In the genomic region with DNA sequence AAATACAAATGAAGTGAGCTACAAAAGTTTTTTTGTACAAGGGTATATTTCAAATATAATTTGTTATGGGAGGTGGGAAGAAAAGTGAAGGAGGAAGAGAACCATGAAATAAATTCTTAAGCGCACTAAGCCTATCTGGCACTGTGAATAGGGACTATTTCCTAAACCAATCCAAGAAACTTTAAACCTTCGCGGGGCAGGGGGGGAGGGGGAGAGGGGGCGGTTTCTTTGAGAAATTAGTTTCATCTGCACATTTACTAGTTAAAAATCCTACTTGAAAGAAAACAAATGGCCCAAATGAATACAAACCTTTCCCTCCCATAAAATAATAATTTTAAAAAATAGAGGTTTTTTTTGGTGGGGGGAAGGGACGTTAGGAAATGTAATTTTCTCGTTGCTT, we compare ENCODE assay signal across 9 cellular contexts. TPM values are rescaled to one million over a fixed set of nuclear protein-coding genes. Genes with fewer than 3 reads are reported as not detected.
DNase-seq lines count a peak whose midpoint lies in the region; ATAC-seq, FAIRE-seq and TF ChIP-seq lines count a peak whose summit lies in the region.
"Had no signal": no experiment of that assay in that cellular context is flagged by ENCODE, and none has a peak within 500 bp of the region (broad histone marks: within the 10 kb centered on the region; RNA-seq: fewer than 3 reads in every experiment).

No MANE protein-coding gene starts in this region.

- H3K27me3 ChIP-seq in HUES64 (ENCODE audit: insufficient read depth, low read length) (no peaks in the 10 kb centered on the region), K562 (ENCODE audit: control insufficient read depth in 2 of 2, insufficient read depth in 2 of 2, low read length in 2 of 2) (no peaks in the 10 kb centered on the region), right lobe of liver (no peaks in the 10 kb centered on the region)

- H3K4me1 ChIP-seq in HUES64 (ENCODE audit: insufficient read depth, low read length) (peaks cover 6% of the 10 kb centered on the region; the same call in 1 of the 2 replicates), K562 (replicated peaks in 1 of 2; ENCODE audit: control insufficient read depth in 2 of 2, insufficient read depth in 2 of 2, low read length in 2 of 2) (no peaks in the 10 kb centered on the region; a peak in 1 of 5 replicates), right lobe of liver (peaks cover 0 to 16% (median 1%) of the 10 kb centered on the region in 4 donors)

- 0% methylated on average over 1 of the region's 6 CpGs for WGBS in HUES64
- 0% methylated on average over 5 of the region's 6 CpGs for WGBS in K562 (ENCODE audit: insufficient coverage, low coverage, missing lambda C conversion rate)
- under 1% methylated on average over 6 of the region's 6 CpGs for WGBS in right lobe of liver (ENCODE audit: insufficient coverage, low coverage, low lambda C conversion rate, missing lambda C conversion rate)

- no peak for TF ChIP-seq RAD21 in K562 (CRISPR knock-in tag; conservative IDR thresholded peaks at IDR 0.05 in 1 of 2, IDR thresholded peaks at IDR 0.05 in 1 of 2)

- H3K79me2 ChIP-seq in K562 (ENCODE audit: control insufficient read depth, insufficient read depth, low read length) = peaks cover 28% of the 10 kb centered on the region

- H4K20me1 ChIP-seq in K562 (replicated peaks; ENCODE audit: control insufficient read depth, insufficient read depth, low read length) = no peaks in the 10 kb centered on the region

- H3K4me3 ChIP-seq in HUES64 (ENCODE audit: low read length) (peak overlapping the region; percentile 82), K562 (peak overlapping the region; percentile 55), right lobe of liver (peak overlapping the region; percentile 63 to 70 (median 67))

- H3K4me2 ChIP-seq in K562 (ENCODE audit: insufficient read depth, low read length) = peak overlapping the region; percentile 91

- peak; percentile 22 for DNase-seq in AG20443 (ENCODE audit: low spot score)
- DNase-seq in K562 (ENCODE audit: extremely low read depth in 1 of 4, low spot score in 3 of 4) = peak in 3 of 4 experiments; percentile 27 to 42 (median 40)
- no peak for DNase-seq in right lobe of liver
- peak; percentile 4 for DNase-seq in urothelium cell line (ENCODE audit: low spot score)
- DNase-seq in occipital lobe (lab: John Stamatoyannopoulos, UW) = no peak

- H3K9me1 ChIP-seq in K562 (ENCODE audit: control insufficient read depth, insufficient read depth, low read length) = no peaks in the 10 kb centered on the region

- peak overlapping the region; percentile 66 for H3K9ac ChIP-seq in HUES64 (ENCODE audit: low read depth, low read length)
- peak overlapping the region; percentile 71 to 84 for H3K9ac ChIP-seq in K562 (ENCODE audit: insufficient read depth in 1 of 2, low read depth in 2 of 2, low read length in 2 of 2)

- no peak for TF ChIP-seq EP300 in K562 (IDR thresholded peaks at IDR 0.05; ENCODE audit: low read length)

- peak overlapping the region; percentile 85 for H2AFZ ChIP-seq in K562 (ENCODE audit: low read depth, low read length)

- H3K9me3 ChIP-seq in HUES64 (ENCODE audit: insufficient read depth, low read depth, low read length) (no peaks in the 10 kb centered on the region), K562 (replicated peaks; ENCODE audit: control insufficient read depth, insufficient read depth, low read depth, low read length) (no peaks in the 10 kb centered on the region), right lobe of liver (no peaks in the 10 kb centered on the region)

- ATAC-seq in K562 (peak; percentile 63), right lobe of liver (peak; percentile 21 to 37 (median 32)), GM19023 (IDR thresholded peaks at IDR 0.05; ENCODE audit: unreplicated experiment) (no peak), GM19324 (IDR thresholded peaks at IDR 0.05; ENCODE audit: low FRiP score, unreplicated experiment) (no peak)

- intact Hi-C loops in K562 (cut with micrococcal nuclease) (loop anchor here (2.0 kb wide), 2 partner anchors 68 to 136 kb away; a partner anchor contains a TSS), right lobe of liver (cut with DNase I) (no loop called here)

- POLR2A ChIA-PET in K562 (lab: Yijun Ruan, JAX) = interaction anchor here (0.5 to 2.3 kb wide), 9 partner anchors 10 to 273 kb away, joined by 3 to 10 read pairs (median 4); a partner anchor contains a TSS

- in situ Hi-C loops in K562 (cut with MboI) = no loop called here

- no peak for TF ChIP-seq POLR2A in K562 (conservative IDR thresholded peaks at IDR 0.05)
- TF ChIP-seq POLR2A in right lobe of liver (IDR thresholded peaks at IDR 0.05) = no peak

- BruUV-seq in K562 (replicated peaks; lab: Mats Ljungman, UMichigan) = no TSS peak

- H3K27ac ChIP-seq in HUES64 (ENCODE audit: low read depth, low read length) (no peak overlapping the region), K562 (ENCODE audit: extremely low read depth, low read depth, low read length) (peak overlapping the region; percentile 65), right lobe of liver (peak overlapping the region in 2 of 3 donors; percentile 21 to 24)

- CTCF ChIA-PET in K562 (lab: Yijun Ruan, JAX; ENCODE audit: low intra/inter-chr PET ratio) = no interaction called here

- TF ChIP-seq CTCF in K562 (IDR thresholded peaks at IDR 0.05 in 2 of 3, conservative IDR thresholded peaks at IDR 0.05 in 1 of 3; ENCODE audit: insufficient read depth in 2 of 3, low read depth in 1 of 3, low read length in 3 of 3) (no peak), right lobe of liver (IDR thresholded peaks at IDR 0.05) (no peak)

- peaks cover 32% of the 10 kb centered on the region for H3K36me3 ChIP-seq in HUES64 (ENCODE audit: insufficient read depth, low read length)
- peaks cover 29% of the 10 kb centered on the region for H3K36me3 ChIP-seq in K562 (ENCODE audit: control insufficient read depth, insufficient read depth, low read length)
- peaks cover 0 to 26% (median 12%) of the 10 kb centered on the region in 4 donors for H3K36me3 ChIP-seq in right lobe of liver

- no peak for FAIRE-seq in K562 (lab: Jason Lieb, UNC)
- FAIRE-seq in urothelium cell line (lab: Jason Lieb, UNC) = no peak

TF ChIP-seq in K562, 482 proteins besides CTCF, POLR2A, EP300 and RAD21:
- no peak for TF ChIP-seq PML (IDR thresholded peaks at IDR 0.05; ENCODE audit: low read length)
- TF ChIP-seq KLF13 (tag; IDR thresholded peaks at IDR 0.05; ENCODE audit: borderline replicate concordance, low read depth) = no peak
- peak; percentile 3 for TF ChIP-seq SAP30 (IDR thresholded peaks at IDR 0.05; ENCODE audit: borderline replicate concordance, insufficient read depth, low read depth, low read length, poor library complexity, severe bottlenecking)
- no peak for TF ChIP-seq HMG20A (CRISPR knock-in tag; conservative IDR thresholded peaks at IDR 0.05)
- no peak for TF ChIP-seq CBFA2T3 (IDR thresholded peaks at IDR 0.05)
- peak; percentile 39; the same call in 1 of the 2 replicates for TF ChIP-seq ZNF444 (CRISPR knock-in tag; IDR thresholded peaks at IDR 0.05)
- no peak for TF ChIP-seq IFI16 (CRISPR knock-in tag; IDR thresholded peaks at IDR 0.05)
- no peak for TF ChIP-seq HNRNPK (IDR thresholded peaks at IDR 0.05; ENCODE audit: low read depth, low read length, poor library complexity, severe bottlenecking)

RNA-seq across cellular contexts. Expression of a gene that starts 0.4 kb away (rescaled TPM):
- polyA plus RNA-seq in HUES64 (2013, experiment 1 of 2) = 34.9 TPM
- polyA plus RNA-seq in HUES64 (2013, experiment 2 of 2) = 35.4 TPM
- 15.8 and 40.1 TPM in 2 replicates for total RNA-seq in K562 (2011; cell fraction: chromatin; rRNA removed; ENCODE audit: low replicate concordance)
- total RNA-seq in K562 (2011; cell fraction: nucleolus; rRNA removed) = 11.8 and 12.5 TPM in 2 replicates
- 16.7 and 23.1 TPM in 2 replicates for total RNA-seq in K562 (2011; cell fraction: nucleoplasm; rRNA removed)
- total RNA-seq in K562 (2014; rRNA removed) (8.1 and 8.8 TPM in 2 replicates), K562 (2014; rRNA removed; fragmentation: Illumina TruSeq; extraction: Trizol) (25.3 and 30.3 TPM in 2 replicates), K562 (2015; rRNA removed; fragmentation: Illumina TruSeq; extraction: Trizol) (19.4 and 21.2 TPM in 2 replicates), K562 (2021) (21.3 and 21.4 TPM in 2 replicates), right lobe of liver (10 to 100 TPM in 4 of 6 experiments, 1 to 10 TPM in 2; 4.1 to 15.3 (median 11.2) TPM), occipital lobe (5.8 TPM)
- polyA plus RNA-seq in K562 (2011; rRNA removed) (37.5 and 42.1 TPM in 2 replicates), K562 (2014; fragmentation: Illumina TruSeq; extraction: Trizol) (26.8 and 29.7 TPM in 2 replicates), K562 (2014; fragmentation: Nextera tagmentation; extraction: Ambion mirVana) (10 to 100 TPM; 16.8 to 21.9 TPM), K562 (2014; rRNA removed) (18.6 and 21.6 TPM in 2 replicates)
- 11.7 and 20.0 TPM in 2 replicates for polyA plus RNA-seq in K562 (2011; cell fraction: cytosol; rRNA removed)
- 7.3 and 9.5 TPM in 2 replicates for polyA plus RNA-seq in K562 (2011; cell fraction: nucleus; rRNA removed)
- 26.5 and 34.6 TPM in 2 replicates for polyA plus RNA-seq in K562 (2012)
- 69.1 and 75.4 TPM in 2 replicates for polyA minus RNA-seq in K562 (2011; rRNA and poly(A)+ RNA removed)
- polyA minus RNA-seq in K562 (2011; cell fraction: cytosol; rRNA and poly(A)+ RNA removed) = 23.8 and 27.6 TPM in 2 replicates
- polyA minus RNA-seq in K562 (2011; cell fraction: nucleus; rRNA and poly(A)+ RNA removed) = 6.1 and 16.4 TPM in 2 replicates

RNA-seq across cellular contexts. Expression of a gene that starts 24.1 kb away (rescaled TPM):
- not detected for polyA plus RNA-seq in HUES64 (2013, experiment 1 of 2)
- polyA plus RNA-seq in HUES64 (2013, experiment 2 of 2) = not detected
- not detected in 2 replicates for total RNA-seq in K562 (2011; cell fraction: chromatin; rRNA removed; ENCODE audit: low replicate concordance)
- total RNA-seq in K562 (2011; cell fraction: nucleolus; rRNA removed) = not detected in 2 replicates
- not detected in 2 replicates for total RNA-seq in K562 (2011; cell fraction: nucleoplasm; rRNA removed)
- total RNA-seq in K562 (2014; rRNA removed) = not detected in 2 replicates
- not detected in 2 replicates for total RNA-seq in K562 (2014; rRNA removed; fragmentation: Illumina TruSeq; extraction: Trizol)
- total RNA-seq in K562 (2015; rRNA removed; fragmentation: Illumina TruSeq; extraction: Trizol) = not detected in 2 replicates
- not detected in 2 replicates for total RNA-seq in K562 (2021)
- not detected in 2 replicates for polyA plus RNA-seq in K562 (2011; rRNA removed)
- not detected in 2 replicates for polyA plus RNA-seq in K562 (2011; cell fraction: cytosol; rRNA removed)
- not detected in 2 replicates for polyA plus RNA-seq in K562 (2011; cell fraction: nucleus; rRNA removed)
- polyA plus RNA-seq in K562 (2012) = not detected in 2 replicates
- polyA plus RNA-seq in K562 (2014; fragmentation: Illumina TruSeq; extraction: Trizol) = not detected in 2 replicates
- not detected for polyA plus RNA-seq in K562 (2014; fragmentation: Nextera tagmentation; extraction: Ambion mirVana)
- not detected in 2 replicates for polyA plus RNA-seq in K562 (2014; rRNA removed)
- not detected in 2 replicates for polyA minus RNA-seq in K562 (2011; rRNA and poly(A)+ RNA removed)
- not detected in 2 replicates for polyA minus RNA-seq in K562 (2011; cell fraction: cytosol; rRNA and poly(A)+ RNA removed)
- polyA minus RNA-seq in K562 (2011; cell fraction: nucleus; rRNA and poly(A)+ RNA removed) = not detected in 2 replicates
- under 1 TPM in 3 of 6 experiments, not detected in 3; 0.22 to 0.47 (median 0.25) TPM for total RNA-seq in right lobe of liver
- total RNA-seq in occipital lobe = 0.78 TPM
- total RNA-seq: HT1080 had no signal

Comparison
In these comparisons a context has a peak if more than half of its experiments do, and no peak if none do; other contexts are left out.
1. DNase-seq: peak in AG20443 (single experiment), K562 (3 of 4) and urothelium cell line (single experiment); none in right lobe of liver (0 of 3) and occipital lobe (single experiment).
2. ATAC-seq: peak in K562 (single experiment) and right lobe of liver (4 of 4); none in GM19023 (single experiment) and GM19324 (single experiment).
3. Peak in every context shown above with its lines, with median percentiles within 50 percentile points of each other: H3K4me3 ChIP-seq.